27 cellular contexts compared by ENCODE assay signal in genomic region chr17:53924530-53925455, GRCh38.
DNase-seq lines count a peak whose midpoint lies in the region; ATAC-seq and TF ChIP-seq lines count a peak whose summit lies in the region.
"Had no signal": no experiment of that assay in that cellular context is flagged by ENCODE, and none has a peak within 500 bp of the region (broad histone marks: within the 10 kb centered on the region; RNA-seq: fewer than 3 reads in every experiment).

No MANE protein-coding gene starts in this region.

- H3K9me3 ChIP-seq in ectodermal cell (ENCODE audit: control insufficient read depth, low read length): no peaks in the 10 kb centered on the region
- no peaks in the 10 kb centered on the region for H3K9me3 ChIP-seq in CD8-positive, alpha-beta T cell (ENCODE audit: low read length)
- H3K9me3 ChIP-seq: BLaER1, left ventricle myocardium inferior, ovary, SJCRH30, testis had no signal

- DNase-seq in ELR (ENCODE audit: low read depth): peak; percentile 5
- DNase-seq in kidney epithelial cell (ENCODE audit: low read depth): peak; percentile 25
- DNase-seq in neural crest cell (ENCODE audit: low read depth, low spot score): peak; percentile 8
- no peak for DNase-seq in glomerular visceral epithelial cell (ENCODE audit: extremely low spot score)
- DNase-seq in stimulated activated CD4-positive, alpha-beta T cell treated with anti-CD3 and anti-CD28 coated beads, Interleukin-2, amount 100 ng/mL, for 24 hours: no peak
- no peak for DNase-seq in CD8-positive, alpha-beta T cell
- DNase-seq: activated CD4-positive, alpha-beta memory T cell treated with anti-CD3 and anti-CD28 coated beads, Interleukin-2, amount 10 ng/mL, durations not matched to agents 7 days and 5 days; activated CD4-positive, CD25-positive, alpha-beta regulatory T cell; activated naive CD4-positive, alpha-beta T cell; activated T-cell treated with anti-CD3 and anti-CD28 coated beads, Interleukin-2, amount 50 U/mL, for 1 hour; foreskin fibroblast; GM23248; Karpas-422; left ventricle myocardium inferior; NCI-H1092 treated with DMSO at 0.1 percent for 48 hours; NCI-H2029 treated with DMSO at 0.1 percent for 48 hours; NCI-H446; NK-92 treated with Interleukin-12 subunit alpha and Interleukin-12 subunit beta, amount 100 ng/mL, for 24 hours; ovary; Peyer's patch; sigmoid colon; SJCRH30; testis had no signal

- CTCF ChIA-PET in CD8-positive, alpha-beta T cell (lab: Charles Lee): no interaction called here

- H3K4me3 ChIP-seq in ectodermal cell (ENCODE audit: insufficient read depth, low read depth, low read length) (no peak overlapping the region), kidney epithelial cell (ENCODE audit: low read depth, low read length) (no peak overlapping the region)
- H3K4me3 ChIP-seq in CD8-positive, alpha-beta T cell (ENCODE audit: low read depth, low read length): no peak overlapping the region
- H3K4me3 ChIP-seq: BLaER1, GM23248, left ventricle myocardium inferior, ovary, Peyer's patch, sigmoid colon, SJCRH30, testis had no signal

- peaks cover 30% of the 10 kb centered on the region for H3K4me1 Mint-ChIP-seq in neural crest cell
- no peaks in the 10 kb centered on the region for H3K4me1 Mint-ChIP-seq in CD8-positive, alpha-beta T cell (ENCODE audit: low read depth)
- H3K4me1 Mint-ChIP-seq: activated CD4-positive, alpha-beta memory T cell treated with anti-CD3 and anti-CD28 coated beads, Interleukin-2, amount 10 ng/mL, durations not matched to agents 7 days and 5 days; stimulated activated memory B cell treated with anti-CD40 and anti-IgM and Interleukin-4, amounts not matched to agents 10 μg/mL and 1 μg/mL and 100 μg/mL, for 72 hours had no signal

- no peaks in the 10 kb centered on the region for H3K36me3 ChIP-seq in ectodermal cell (ENCODE audit: control insufficient read depth, insufficient read depth, low read length)
- no peaks in the 10 kb centered on the region for H3K36me3 ChIP-seq in kidney epithelial cell (ENCODE audit: control insufficient read depth, insufficient read depth, low read length)
- no peaks in the 10 kb centered on the region for H3K36me3 ChIP-seq in CD8-positive, alpha-beta T cell (ENCODE audit: insufficient read depth, low read length)
- H3K36me3 ChIP-seq: BLaER1, left ventricle myocardium inferior, ovary, Peyer's patch, sigmoid colon, SJCRH30 had no signal

- H3K27ac ChIP-seq in ectodermal cell (ENCODE audit: insufficient read depth, low read depth, low read length, poor library complexity, severe bottlenecking): peak overlapping the region; percentile 84
- H3K27ac ChIP-seq in CD8-positive, alpha-beta T cell (ENCODE audit: low read depth, low read length): no peak overlapping the region
- H3K27ac ChIP-seq: BLaER1, GM23248, left ventricle myocardium inferior, ovary, Peyer's patch, sigmoid colon, SJCRH30 had no signal

- no peak for ATAC-seq in GM18858 (IDR thresholded peaks at IDR 0.05; ENCODE audit: unreplicated experiment)
- no peak for ATAC-seq in CD8-positive, alpha-beta T cell
- ATAC-seq: stimulated activated memory B cell treated with anti-CD40 and anti-IgM and Interleukin-4, amounts not matched to agents 10 μg/mL and 1 μg/mL and 100 μg/mL, for 72 hours had no signal

- POLR2A ChIA-PET in CD8-positive, alpha-beta T cell (lab: Charles Lee): no interaction called here

- H3K4me1 ChIP-seq in ectodermal cell (ENCODE audit: control insufficient read depth, insufficient read depth, low read length): peaks cover 12% of the 10 kb centered on the region
- H3K4me1 ChIP-seq in CD8-positive, alpha-beta T cell (ENCODE audit: insufficient read depth, low read length): no peaks in the 10 kb centered on the region
- H3K4me1 ChIP-seq: BLaER1, left ventricle myocardium inferior, Peyer's patch, sigmoid colon, SJCRH30, testis had no signal

- peaks cover 2% of the 10 kb centered on the region for H3K36me3 Mint-ChIP-seq in neural crest cell (ENCODE audit: low read depth)
- H3K36me3 Mint-ChIP-seq in CD8-positive, alpha-beta T cell: no peaks in the 10 kb centered on the region
- H3K36me3 Mint-ChIP-seq: stimulated activated memory B cell treated with anti-CD40 and anti-IgM and Interleukin-4, amounts not matched to agents 10 μg/mL and 1 μg/mL and 100 μg/mL, for 72 hours had no signal

- peaks cover 11% of the 10 kb centered on the region for H3K9me3 Mint-ChIP-seq in neural crest cell
- H3K9me3 Mint-ChIP-seq in CD8-positive, alpha-beta T cell: peaks cover 21% of the 10 kb centered on the region

- WGBS in ectodermal cell, 2 experiments: 16 to 24% methylated on average over 3 of the region's 4 CpGs

- H3K27me3 ChIP-seq in ectodermal cell (ENCODE audit: control insufficient read depth, insufficient read depth, low read length, poor library complexity, severe bottlenecking): no peaks in the 10 kb centered on the region
- H3K27me3 ChIP-seq in kidney epithelial cell (ENCODE audit: control insufficient read depth, insufficient read depth, low read length): no peaks in the 10 kb centered on the region
- no peaks in the 10 kb centered on the region for H3K27me3 ChIP-seq in CD8-positive, alpha-beta T cell (ENCODE audit: insufficient read depth, low read length)
- H3K27me3 ChIP-seq: BLaER1, ovary, Peyer's patch, sigmoid colon, SJCRH30, testis had no signal

- peak overlapping the region; percentile 94 for H3K27ac Mint-ChIP-seq in neural crest cell (ENCODE audit: unreplicated experiment)
- H3K27ac Mint-ChIP-seq in CD8-positive, alpha-beta T cell: no peak overlapping the region
- H3K27ac Mint-ChIP-seq: activated CD4-positive, alpha-beta memory T cell treated with anti-CD3 and anti-CD28 coated beads, Interleukin-2, amount 10 ng/mL, durations not matched to agents 7 days and 5 days; stimulated activated memory B cell treated with anti-CD40 and anti-IgM and Interleukin-4, amounts not matched to agents 10 μg/mL and 1 μg/mL and 100 μg/mL, for 72 hours had no signal

- TF ChIP-seq CTCF in kidney epithelial cell (IDR thresholded peaks at IDR 0.05; ENCODE audit: insufficient read depth, low read length, poor library complexity, severe bottlenecking) (no peak), neural crest cell (conservative IDR thresholded peaks at IDR 0.05) (no peak)
- no peak for TF ChIP-seq CTCF in CD8-positive, alpha-beta T cell (IDR thresholded peaks at IDR 0.05)

- intact Hi-C loops in CD8-positive, alpha-beta T cell (cut with DNase I, micrococcal nuclease): no loop called here

- no peaks in the 10 kb centered on the region for H3K27me3 Mint-ChIP-seq in neural crest cell (ENCODE audit: low read depth)
- H3K27me3 Mint-ChIP-seq in CD8-positive, alpha-beta T cell (ENCODE audit: low read depth): no peaks in the 10 kb centered on the region
- H3K27me3 Mint-ChIP-seq: activated CD4-positive, alpha-beta memory T cell treated with anti-CD3 and anti-CD28 coated beads, Interleukin-2, amount 10 ng/mL, durations not matched to agents 7 days and 5 days; stimulated activated memory B cell treated with anti-CD40 and anti-IgM and Interleukin-4, amounts not matched to agents 10 μg/mL and 1 μg/mL and 100 μg/mL, for 72 hours had no signal

- H3K4me3 Mint-ChIP-seq in neural crest cell: peak overlapping the region; percentile 32
- no peak overlapping the region for H3K4me3 Mint-ChIP-seq in CD8-positive, alpha-beta T cell
- H3K4me3 Mint-ChIP-seq: activated CD4-positive, alpha-beta memory T cell treated with anti-CD3 and anti-CD28 coated beads, Interleukin-2, amount 10 ng/mL, durations not matched to agents 7 days and 5 days; stimulated activated memory B cell treated with anti-CD40 and anti-IgM and Interleukin-4, amounts not matched to agents 10 μg/mL and 1 μg/mL and 100 μg/mL, for 72 hours had no signal

Comparison
In these comparisons a context has a peak if more than half of its experiments do, and no peak if none do; other contexts are left out.
1. DNase-seq: peak in ELR (single experiment), kidney epithelial cell (single experiment) and neural crest cell (single experiment); none in glomerular visceral epithelial cell (single experiment), stimulated activated CD4-positive, alpha-beta T cell treated with anti-CD3 and anti-CD28 coated beads, Interleukin-2, amount 100 ng/mL, for 24 hours (0 of 2) and CD8-positive, alpha-beta T cell (0 of 7).